ENCODE assay signal across 9 cellular contexts in genomic region chr21:39182016-39182415, GRCh38. TPM values are rescaled to one million over a fixed set of nuclear protein-coding genes. Genes with fewer than 3 reads are reported as not detected.
DNase-seq lines count a peak whose midpoint lies in the region; ATAC-seq, FAIRE-seq and TF ChIP-seq lines count a peak whose summit lies in the region.
"Had no signal": no experiment of that assay in that cellular context is flagged by ENCODE, and none has a peak within 500 bp of the region (broad histone marks: within the 10 kb centered on the region; RNA-seq: fewer than 3 reads in every experiment).

No MANE protein-coding gene starts in this region.

- TF ChIP-seq CTCF in AG09309 (IDR thresholded peaks at IDR 0.05; ENCODE audit: control insufficient read depth, insufficient read depth, low read depth, low read length, missing control alignments) (no peak), IMR-90 (conservative IDR thresholded peaks at IDR 0.05; ENCODE audit: low read depth, low read length) (no peak), MCF 10A (IDR thresholded peaks at IDR 0.05; ENCODE audit: unreplicated experiment) (no peak)

- H3K4ac ChIP-seq in IMR-90 (ENCODE audit: low read depth, low read length) = peak overlapping the region; percentile 37; the same call in 1 of the 2 replicates

- H3K23ac ChIP-seq in IMR-90 (ENCODE audit: low read depth, low read length) = peak overlapping the region; percentile 91

- CTCF ChIA-PET in IMR-90 (lab: Yijun Ruan, JAX) (no interaction called here), MCF 10A (lab: Yijun Ruan, JAX) (interaction anchor here (1.3 kb wide), 1 partner anchor 379 kb away, joined by 3 read pairs; no protein-coding TSS in a partner anchor)

- FAIRE-seq in RCC 7860 (lab: Jason Lieb, UNC) = no peak
- FAIRE-seq: islet of Langerhans had no signal

- in situ Hi-C loops in IMR-90 (cut with MboI; ENCODE audit: low sequenced_read_pairs) = no loop called here

- H3K36me3 Mint-ChIP-seq in MCF 10A (ENCODE audit: insufficient read depth, unreplicated experiment) = peaks cover 48% of the 10 kb centered on the region

- H2AK9ac ChIP-seq in IMR-90 (replicated peaks; ENCODE audit: low read depth, low read length, poor library complexity) = peak overlapping the region; percentile 88

- peak overlapping the region; percentile 95 for H3K27ac Mint-ChIP-seq in MCF 10A (ENCODE audit: low read depth, unreplicated experiment)

- peaks cover 6% of the 10 kb centered on the region; the same call in 1 of the 2 replicates for H4K20me1 ChIP-seq in IMR-90 (ENCODE audit: insufficient read depth, low read length)

- DNase-seq in AG09309 (ENCODE audit: low read depth) = no peak
- DNase-seq in IMR-90 = no peak
- DNase-seq in MCF 10A (ENCODE audit: unreplicated experiment) = peak; percentile 11
- no peak for DNase-seq in DMS53 (lab: John Stamatoyannopoulos, UW)
- no peak for DNase-seq in RCC 7860 (ENCODE audit: low spot score)
- DNase-seq in stimulated activated CD4-positive, alpha-beta T cell treated with anti-CD3 and anti-CD28 coated beads, Interleukin-1b, Interleukin-23, amount 100 ng/mL, for 48 hours = no peak

- peak overlapping the region; percentile 90 for H3K9ac ChIP-seq in IMR-90 (ENCODE audit: low read depth, low read length)
- H3K9ac ChIP-seq in mucosa of stomach (ENCODE audit: low read length) = peak overlapping the region; percentile 79

- H4K5ac ChIP-seq in IMR-90 (ENCODE audit: low read depth, low read length) = no peak overlapping the region

- peak overlapping the region; percentile 95 for H3K4me2 ChIP-seq in IMR-90 (ENCODE audit: low read depth, low read length)

- H2AFZ ChIP-seq in IMR-90 (replicated peaks; ENCODE audit: low read length, poor library complexity) = peak overlapping the region; percentile 3

- no peaks in the 10 kb centered on the region for H3K9me3 ChIP-seq in IMR-90 (ENCODE audit: control insufficient read depth, insufficient read depth, low read length)
- H3K9me3 ChIP-seq in mucosa of stomach (ENCODE audit: control insufficient read depth, low read length) = no peaks in the 10 kb centered on the region

- BruUV-seq in IMR-90 (replicated peaks; lab: Mats Ljungman, UMichigan) (no TSS peak), MCF 10A (replicated peaks; lab: Mats Ljungman, UMichigan) (no TSS peak)

- no peaks in the 10 kb centered on the region for H3K27me3 Mint-ChIP-seq in MCF 10A (ENCODE audit: insufficient read depth, unreplicated experiment)

- no peak overlapping the region for H3K18ac ChIP-seq in IMR-90 (ENCODE audit: low read depth, low read length)

- peaks cover 31% of the 10 kb centered on the region for H3K4me1 Mint-ChIP-seq in MCF 10A (ENCODE audit: insufficient read depth, unreplicated experiment)

- H3K4me3 ChIP-seq in AG09309 (ENCODE audit: control insufficient read depth, low read depth, low read length) = peak overlapping the region; percentile 92
- peak overlapping the region; percentile 92 for H3K4me3 ChIP-seq in IMR-90 (ENCODE audit: insufficient read depth, low read depth, low read length)
- H3K4me3 ChIP-seq in mucosa of stomach (ENCODE audit: low read length) = peak overlapping the region; percentile 64

- H2AK5ac ChIP-seq in IMR-90 (ENCODE audit: low read depth, low read length) = peak overlapping the region; percentile 55; the same call in 1 of the 2 replicates

- H3K56ac ChIP-seq in IMR-90 (ENCODE audit: extremely low read depth, insufficient read depth, low read length) = peak overlapping the region; percentile 71; the same call in 1 of the 2 replicates

- WGBS in IMR-90 (ENCODE audit: extremely low coverage in 2 of 2, insufficient read length in 1 of 2), 2 experiments = 67% methylated on average over 3 of the region's 8 CpGs; no CpG with 5 or more reads in 1 of the 2 experiments

- no peak for ATAC-seq in IMR-90 (ENCODE audit: low read depth)
- ATAC-seq in HG02642 (IDR thresholded peaks at IDR 0.05; ENCODE audit: poor library complexity, unreplicated experiment) = no peak

- H3K9me1 ChIP-seq in IMR-90 (ENCODE audit: insufficient read depth, low read length) = no peaks in the 10 kb centered on the region

- H2BK15ac ChIP-seq in IMR-90 (ENCODE audit: low read depth, low read length) = peak overlapping the region; percentile 44; the same call in 1 of the 3 replicates

- peaks cover 5% of the 10 kb centered on the region for H3K36me3 ChIP-seq in IMR-90 (ENCODE audit: control insufficient read depth, insufficient read depth, low read length)
- no peaks in the 10 kb centered on the region for H3K36me3 ChIP-seq in mucosa of stomach (ENCODE audit: control insufficient read depth, insufficient read depth, low read length)

- H3K4me1 ChIP-seq in IMR-90 (ENCODE audit: control insufficient read depth, insufficient read depth, low read length) (peaks cover 2% of the 10 kb centered on the region; the same call in 1 of the 2 replicates), mucosa of stomach (ENCODE audit: control insufficient read depth, insufficient read depth, low read length) (peaks cover 4% of the 10 kb centered on the region)

- H3K9me3 Mint-ChIP-seq in MCF 10A (ENCODE audit: unreplicated experiment) = no peaks in the 10 kb centered on the region

- H3K79me1 ChIP-seq in IMR-90 (ENCODE audit: low read depth in 1 of 2, low read length in 2 of 2) = peaks cover 19 to 36% of the 10 kb centered on the region in 2 experiments

- H3K27me3 ChIP-seq in IMR-90 (ENCODE audit: control insufficient read depth, insufficient read depth, low read length) (no peaks in the 10 kb centered on the region), mucosa of stomach (ENCODE audit: control insufficient read depth, insufficient read depth, low read length) (no peaks in the 10 kb centered on the region)

- intact Hi-C loops in IMR-90 (cut with micrococcal nuclease) (loop anchor here (5.0 kb wide), 2 partner anchors 205 to 265 kb away; partner anchors contain the start of gene LCA5L), MCF 10A (cut with micrococcal nuclease) (loop anchor here (2.0 kb wide), 1 partner anchor 207 kb away; no protein-coding TSS in a partner anchor)

- H3K14ac ChIP-seq in IMR-90 (replicated peaks; ENCODE audit: low read depth, low read length) = peak overlapping the region; percentile 86

- dilution Hi-C loops in IMR-90 (cut with HindIII; ENCODE audit: low sequenced_read_pairs, unreplicated experiment) = no loop called here

- H3K27ac ChIP-seq in IMR-90 (ENCODE audit: insufficient read depth, low read length) = no peak overlapping the region

- no peak overlapping the region for H4K91ac ChIP-seq in IMR-90 (ENCODE audit: insufficient read depth, low read depth, low read length)

- POLR2A ChIA-PET in IMR-90 (lab: Charles Lee; ENCODE audit: unreplicated experiment) (no interaction called here), MCF 10A (lab: Yijun Ruan, JAX) (interaction anchor here (0.7 to 1.7 kb wide), 2 partner anchors 11 to 655 kb away, joined by 3 read pairs; no protein-coding TSS in a partner anchor)

- no peak overlapping the region for H2BK5ac ChIP-seq in IMR-90 (ENCODE audit: low read depth, low read length, poor library complexity, severe bottlenecking)

- TF ChIP-seq RAD21 in IMR-90 (IDR thresholded peaks at IDR 0.05; ENCODE audit: low read length) = no peak

- no peak overlapping the region for H2BK120ac ChIP-seq in IMR-90 (ENCODE audit: low read depth, low read length)

- no peak overlapping the region for H2BK20ac ChIP-seq in IMR-90 (ENCODE audit: low read depth, low read length)

- peak overlapping the region; percentile 5 to 34; a peak in 2 of 4 replicates for H4K8ac ChIP-seq in IMR-90 (ENCODE audit: low read depth in 2 of 2, low read length in 2 of 2)

- TF ChIP-seq POLR2A in IMR-90 (IDR thresholded peaks at IDR 0.05; ENCODE audit: low read depth, low read length) = no peak

- H3K4me3 Mint-ChIP-seq in MCF 10A (ENCODE audit: unreplicated experiment) = peak overlapping the region; percentile 99

TF ChIP-seq in IMR-90, 13 proteins besides CTCF, POLR2A, EP300 and RAD21:
- TF ChIP-seq RFX5 (IDR thresholded peaks at IDR 0.05; ENCODE audit: low read depth, low read length) (no peak), FOS (IDR thresholded peaks at IDR 0.05; ENCODE audit: low read depth, low read length) (no peak), SMC3 (IDR thresholded peaks at IDR 0.05; ENCODE audit: low read depth, low read length) (no peak), MXI1 (IDR thresholded peaks at IDR 0.05; ENCODE audit: borderline replicate concordance, low read depth, low read length) (no peak), MAZ (IDR thresholded peaks at IDR 0.05; ENCODE audit: borderline replicate concordance, low read depth, low read length) (no peak), NFE2L2 (IDR thresholded peaks at IDR 0.05; ENCODE audit: low read depth, low read length) (no peak), RCOR1 (IDR thresholded peaks at IDR 0.05; ENCODE audit: insufficient replicate concordance, low read length) (no peak), CHD1 (IDR thresholded peaks at IDR 0.05; ENCODE audit: low read depth, low read length) (no peak), USF2 (IDR thresholded peaks at IDR 0.05; ENCODE audit: low read depth, low read length) (no peak), MAFK (IDR thresholded peaks at IDR 0.05; ENCODE audit: low read depth, low read length) (no peak), BHLHE40 (IDR thresholded peaks at IDR 0.05; ENCODE audit: low read depth, low read length) (no peak), CEBPB (IDR thresholded peaks at IDR 0.05; ENCODE audit: low read depth, low read length) (no peak), ELK1 (IDR thresholded peaks at IDR 0.05; ENCODE audit: borderline replicate concordance, low read depth, low read length) (no peak)

RNA-seq across cellular contexts. Expression of gene PSMG1, which starts 1.2 kb away (rescaled TPM):
- total RNA-seq in IMR-90 (2012; rRNA removed) = 37.8 and 51.1 TPM in 2 replicates
- 34.6 and 45.4 TPM in 2 replicates for polyA plus RNA-seq in IMR-90 (2012; rRNA removed)
- polyA plus RNA-seq in IMR-90 (2012; cell fraction: cytosol; rRNA removed) = 10.1 and 14.3 TPM in 2 replicates
- polyA plus RNA-seq in IMR-90 (2012; cell fraction: nucleus; rRNA removed; ENCODE audit: low replicate concordance) = 1.8 and 29.8 TPM in 2 replicates
- total RNA-seq in MCF 10A (2022) = 79.9 and 116 TPM in 2 replicates
